In genomic region chr2:219576505-219577388, GRCh38 we compare ENCODE assay signal across 10 cellular contexts. TPM values are rescaled to one million over a fixed set of nuclear protein-coding genes. Genes with fewer than 3 reads are reported as not detected.
DNase-seq lines count a peak whose midpoint lies in the region; ATAC-seq and TF ChIP-seq lines count a peak whose summit lies in the region.
"Had no signal": no experiment of that assay in that cellular context is flagged by ENCODE, and none has a peak within 500 bp of the region (broad histone marks: within the 10 kb centered on the region; RNA-seq: fewer than 3 reads in every experiment).

No MANE protein-coding gene starts in this region.

- TF ChIP-seq POLR2A in vagina (IDR thresholded peaks at IDR 0.05): no peak

- ATAC-seq in GM19328 (IDR thresholded peaks at IDR 0.05; ENCODE audit: unreplicated experiment): no peak

- peaks cover 45% of the 10 kb centered on the region for H3F3A ChIP-seq in neural progenitor cell (ENCODE audit: low read depth)

- H4K20me1 ChIP-seq in neural progenitor cell (ENCODE audit: low read depth): no peaks in the 10 kb centered on the region

- DNase-seq in ELF-1 (ENCODE audit: low read depth, low spot score) (peak; percentile 90), NCI-H2107 (lab: John Stamatoyannopoulos, UW) (peak; percentile 28), neural progenitor cell (ENCODE audit: low spot score) (peak; percentile 76), cerebellar nuclear complex (lab: John Stamatoyannopoulos, UW) (no peak), vagina (ENCODE audit: extremely low spot score in 2 of 2) (no peak)
- no peak for DNase-seq in activated naive CD4-positive, alpha-beta T cell treated with Interleukin-2 at 50 U/mL for 16 hours
- DNase-seq: foreskin fibroblast had no signal

- peak overlapping the region; percentile 80 for H3K4me2 ChIP-seq in neural progenitor cell

- no peaks in the 10 kb centered on the region for H3K79me2 ChIP-seq in neural progenitor cell (ENCODE audit: low read depth)

- no peaks in the 10 kb centered on the region for H3K9me3 Mint-ChIP-seq in brain
- no peaks in the 10 kb centered on the region for H3K9me3 Mint-ChIP-seq in neural progenitor cell

- H3K27ac Mint-ChIP-seq in brain (peak overlapping the region; percentile 86 to 98 (median 96)), neural progenitor cell (peak overlapping the region; percentile 89)

- H3K36me3 ChIP-seq in neural progenitor cell: no peaks in the 10 kb centered on the region
- no peaks in the 10 kb centered on the region for H3K36me3 ChIP-seq in vagina

- H3K36me3 Mint-ChIP-seq in brain: no peaks in the 10 kb centered on the region
- H3K36me3 Mint-ChIP-seq in neural progenitor cell: no peaks in the 10 kb centered on the region

- H3K27me3 Mint-ChIP-seq in brain: no peaks in the 10 kb centered on the region
- H3K27me3 Mint-ChIP-seq in neural progenitor cell (ENCODE audit: insufficient read depth, low read depth): peaks cover 12% of the 10 kb centered on the region

- peak overlapping the region; percentile 24 for H3K4me3 ChIP-seq in neural progenitor cell
- H3K4me3 ChIP-seq in vagina: no peak overlapping the region
- H3K4me3 ChIP-seq: SK-N-MC had no signal

- peak overlapping the region; percentile 70 to 82 (median 78) for H3K4me3 Mint-ChIP-seq in brain
- H3K4me3 Mint-ChIP-seq in neural progenitor cell: peak overlapping the region; percentile 62

- peaks cover 76% of the 10 kb centered on the region for H3K4me1 Mint-ChIP-seq in brain
- peaks cover 54% of the 10 kb centered on the region for H3K4me1 Mint-ChIP-seq in neural progenitor cell

- intact Hi-C loops in vagina (cut with DNase I): no loop called here

- H3K27ac ChIP-seq in neural progenitor cell (peak overlapping the region; percentile 54), vagina (no peak overlapping the region)
- H3K27ac ChIP-seq: SK-N-MC had no signal

- H3K4me1 ChIP-seq in neural progenitor cell (peaks cover 39% of the 10 kb centered on the region), vagina (peaks cover 2% of the 10 kb centered on the region)

- H2AFZ ChIP-seq in neural progenitor cell (replicated peaks): peak overlapping the region; percentile 87

- TF ChIP-seq CTCF in brain (conservative IDR thresholded peaks at IDR 0.05): no peak
- no peak for TF ChIP-seq CTCF in neural progenitor cell (IDR thresholded peaks at IDR 0.05)
- no peak for TF ChIP-seq CTCF in vagina (IDR thresholded peaks at IDR 0.05)

- no peaks in the 10 kb centered on the region for H3K27me3 ChIP-seq in neural progenitor cell
- no peaks in the 10 kb centered on the region for H3K27me3 ChIP-seq in vagina

- no peaks in the 10 kb centered on the region for H3K9me3 ChIP-seq in neural progenitor cell (ENCODE audit: low read depth)
- H3K9me3 ChIP-seq in vagina: no peaks in the 10 kb centered on the region

- no peak overlapping the region for H3K9ac ChIP-seq in neural progenitor cell

RNA-seq across cellular contexts. Expression of gene INHA, which starts 4.6 kb away (rescaled TPM):
- polyA plus RNA-seq in brain (ENCODE audit: insufficient read depth, low read depth, low replicate concordance): 0.37 TPM
- total RNA-seq in neural progenitor cell (ENCODE audit: low replicate concordance) (0.31 TPM in 1 of 2 replicates, not detected in the other), vagina (0.74 TPM)

RNA-seq across cellular contexts. Expression of gene OBSL1, which starts 5.4 kb away (rescaled TPM):
- polyA plus RNA-seq in brain (ENCODE audit: insufficient read depth, low read depth, low replicate concordance): 91.4 TPM
- total RNA-seq in neural progenitor cell (ENCODE audit: low replicate concordance) (31.0 and 111 TPM in 2 replicates), vagina (53.0 TPM)

RNA-seq across cellular contexts. Expression of gene STK11IP, which starts 20.9 kb away (rescaled TPM):
- polyA plus RNA-seq in brain (ENCODE audit: insufficient read depth, low read depth, low replicate concordance): 14.9 TPM
- total RNA-seq in neural progenitor cell (ENCODE audit: low replicate concordance): 16.8 and 22.7 TPM in 2 replicates
- 11.3 TPM for total RNA-seq in vagina

RNA-seq across cellular contexts. Expression of gene TMEM198, which starts 32.9 kb away (rescaled TPM):
- polyA plus RNA-seq in brain (ENCODE audit: insufficient read depth, low read depth, low replicate concordance): 23.1 TPM
- 0.79 and 2.3 TPM in 2 replicates for total RNA-seq in neural progenitor cell (ENCODE audit: low replicate concordance)
- 1.5 TPM for total RNA-seq in vagina

RNA-seq across cellular contexts. Expression of gene CHPF, which starts 33.1 kb away (rescaled TPM):
- polyA plus RNA-seq in brain (ENCODE audit: insufficient read depth, low read depth, low replicate concordance): 41.6 TPM
- total RNA-seq in neural progenitor cell (ENCODE audit: low replicate concordance) (6.7 and 27.7 TPM in 2 replicates), vagina (41.5 TPM)

Comparison
In these comparisons a context has a peak if more than half of its experiments do, and no peak if none do; other contexts are left out.
1. DNase-seq: peak in ELF-1 (single experiment), NCI-H2107 (single experiment) and neural progenitor cell (single experiment); none in cerebellar nuclear complex (0 of 2), vagina (0 of 2) and activated naive CD4-positive, alpha-beta T cell treated with Interleukin-2 at 50 U/mL for 16 hours (single experiment).